ENCODE assay signal across 11 cellular contexts in the genomic region with DNA sequence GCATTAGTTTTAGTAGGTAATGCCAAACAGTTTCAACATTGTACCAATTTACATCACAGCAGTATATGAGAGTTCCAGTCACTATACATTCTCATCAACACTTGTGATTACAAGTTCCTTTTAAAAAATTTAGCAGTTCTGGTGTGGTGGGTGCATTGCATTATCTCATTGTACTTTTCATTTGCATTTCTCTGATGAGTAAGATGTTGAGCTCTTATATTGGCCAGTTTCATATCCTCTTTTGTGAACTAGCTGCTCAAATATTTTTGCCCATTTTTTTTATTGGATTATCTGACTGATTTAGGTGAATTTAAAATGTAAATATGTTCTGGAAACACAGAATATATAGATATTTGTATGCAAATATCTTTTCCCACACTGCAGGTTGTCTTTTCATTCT.
A peak's percentile ranks its signal among the peaks of the same experiment; 100 is the strongest.
DNase-seq lines count a peak whose midpoint lies in the region; ATAC-seq and TF ChIP-seq lines count a peak whose summit lies in the region.
"Had no signal": no experiment of that assay in that cellular context is flagged by ENCODE, and none has a peak within 500 bp of the region (broad histone marks: within the 10 kb centered on the region; RNA-seq: fewer than 3 reads in every experiment).

No MANE protein-coding gene starts in this region.

- no peaks in the 10 kb centered on the region for H3K27me3 ChIP-seq in OCI-LY3 (ENCODE audit: low read depth, low read length)

- H3K4me1 ChIP-seq in OCI-LY3 (ENCODE audit: low read length) = peaks cover 14% of the 10 kb centered on the region

- 0 out of 2 replicates have a peak overlapping the region, but pooled peaks have one; percentile 20 for H3K4me3 ChIP-seq in OCI-LY3 (ENCODE audit: low read length)
- H3K4me3 ChIP-seq: skin epidermis had no signal

- TF ChIP-seq CTCF in OCI-LY3 (IDR thresholded peaks at IDR 0.05; ENCODE audit: low read depth, low read length) (no peak), RWPE1 (conservative IDR thresholded peaks at IDR 0.05; ENCODE audit: low read depth) (no peak)

- no peak overlapping the region for H2AFZ ChIP-seq in OCI-LY3 (ENCODE audit: low read depth, low read length)

- H3K9me3 ChIP-seq in OCI-LY3 (ENCODE audit: insufficient read depth, low read length) = no peaks in the 10 kb centered on the region

- no peak overlapping the region for H3K9ac ChIP-seq in OCI-LY3 (ENCODE audit: low read length)

- CTCF ChIA-PET in RWPE1 (lab: Yijun Ruan, JAX) = interaction anchor here (0.6 kb wide), 1 partner anchor 15 kb away, joined by 3 read pairs; no protein-coding TSS in a partner anchor

- peak; percentile 95 for ATAC-seq in GM18519 (IDR thresholded peaks at IDR 0.05; ENCODE audit: low FRiP score, unreplicated experiment)
- ATAC-seq in GM21423 (IDR thresholded peaks at IDR 0.05; ENCODE audit: unreplicated experiment) = peak; percentile 99
- ATAC-seq in HG03097 (IDR thresholded peaks at IDR 0.05; ENCODE audit: low FRiP score, unreplicated experiment) = peak; percentile 92
- ATAC-seq in left cardiac atrium = no peak

- H3K36me3 ChIP-seq in OCI-LY3 (replicated peaks; ENCODE audit: low read depth, low read length) = no peaks in the 10 kb centered on the region

- POLR2A ChIA-PET in RWPE1 (lab: Yijun Ruan, JAX; ENCODE audit: low non-redundant PET) = no interaction called here

- peak overlapping the region; percentile 52 for H3K4me2 ChIP-seq in OCI-LY3 (ENCODE audit: low read length)

- no peaks in the 10 kb centered on the region for H4K20me1 ChIP-seq in OCI-LY3 (ENCODE audit: insufficient read depth, low read length)

- intact Hi-C loops in left cardiac atrium (cut with DNase I) = no loop called here

- H3K27ac ChIP-seq in OCI-LY3 (ENCODE audit: low read length) (no peak overlapping the region), RWPE1 (no peak overlapping the region)
- H3K27ac ChIP-seq: skin epidermis had no signal

- H3K79me2 ChIP-seq in OCI-LY3 (ENCODE audit: low read length) = no peaks in the 10 kb centered on the region

- DNase-seq in mucosa of gallbladder (ENCODE audit: low spot score) (no peak), NCI-H748 treated with DMSO at 0.1 percent for 48 hours (lab: John Stamatoyannopoulos, UW) (no peak), left cardiac atrium (no peak), RWPE1 (ENCODE audit: low spot score) (no peak)
- DNase-seq: mammary epithelial cell, NCI-H187 treated with DMSO at 0.1 percent for 48 hours had no signal

Comparison
In these comparisons a context has a peak if more than half of its experiments do, and no peak if none do; other contexts are left out.
1. ATAC-seq: peak in GM18519 (single experiment), GM21423 (single experiment) and HG03097 (single experiment); none in left cardiac atrium (0 of 2).